Comparison of ENCODE assay signal across 34 cellular contexts in the genomic region with DNA sequence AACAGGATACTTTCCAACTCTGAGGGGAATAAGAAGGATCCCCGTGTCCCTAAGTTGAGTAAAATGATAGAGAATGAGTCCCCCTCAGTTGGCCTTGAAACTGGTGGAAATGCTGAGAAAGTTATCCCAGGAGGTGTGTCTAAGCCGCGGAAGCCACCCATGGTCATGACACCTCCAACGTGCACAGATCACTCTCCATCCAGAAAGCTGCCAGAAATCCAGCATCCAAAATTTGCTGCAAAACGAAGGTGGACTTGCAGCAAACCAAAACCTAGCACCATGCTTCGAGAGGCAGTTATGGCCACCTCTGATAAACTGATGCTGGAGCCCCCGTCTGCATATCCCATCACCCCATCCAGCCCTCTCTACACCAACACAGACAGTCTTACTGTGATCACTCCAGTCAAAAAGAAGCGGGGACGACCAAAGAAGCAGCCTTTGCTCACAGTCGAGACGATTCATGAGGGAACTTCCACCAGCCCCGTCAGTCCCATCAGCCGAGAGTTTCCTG.
"Had no signal": no experiment of that assay in that cellular context is flagged by ENCODE, and none has a peak within 500 bp of the region (broad histone marks: within the 10 kb centered on the region; RNA-seq: fewer than 3 reads in every experiment).

No MANE protein-coding gene starts in this region.

- H3K27me3 Mint-ChIP-seq: activated B cell treated with CpG ODN at 0.5 μM for 24 hours; activated CD4-positive, alpha-beta memory T cell treated with anti-CD3 and anti-CD28 coated beads for 36 hours; activated CD4-positive, alpha-beta T cell treated with anti-CD3 and anti-CD28 coated beads, Interleukin-2, amount 10 ng/mL, durations not matched to agents 24 days and 14 days; activated CD8-positive, alpha-beta T cell treated with anti-CD3 and anti-CD28 coated beads for 36 hours; activated naive CD4-positive, alpha-beta T cell treated with anti-CD3 and anti-CD28 coated beads, Interleukin-2, amount 10 ng/mL, durations not matched to agents 7 days and 5 days; activated naive CD4-positive, alpha-beta T cell treated with anti-CD3 and anti-CD28 coated beads, Interleukin-2, amount 50 U/mL, for 24 hours; activated naive CD8-positive, alpha-beta T cell; activated naive CD8-positive, alpha-beta T cell treated with anti-CD3 and anti-CD28 coated beads, Interleukin-2, amount 10 ng/mL, durations not matched to agents 7 days and 5 days; activated naive CD8-positive, alpha-beta T cell treated with anti-CD3 and anti-CD28 coated beads, Interleukin-2, amount 50 U/mL, for 24 hours; activated T-cell treated with anti-CD3 and anti-CD28 coated beads, Interleukin-2, amount 50 U/mL, for 24 hours; brain; central memory CD8-positive, alpha-beta T cell had no signal

- H3K4me1 ChIP-seq: ascending aorta had no signal

- H3K27ac Mint-ChIP-seq: activated B cell treated with CpG ODN at 0.5 μM for 24 hours; activated CD4-positive, alpha-beta memory T cell treated with anti-CD3 and anti-CD28 coated beads for 36 hours; activated CD4-positive, alpha-beta T cell treated with anti-CD3 and anti-CD28 coated beads, Interleukin-2, amount 10 ng/mL, durations not matched to agents 24 days and 14 days; activated CD8-positive, alpha-beta T cell treated with anti-CD3 and anti-CD28 coated beads for 36 hours; activated naive CD4-positive, alpha-beta T cell treated with anti-CD3 and anti-CD28 coated beads, Interleukin-2, amount 10 ng/mL, durations not matched to agents 7 days and 5 days; activated naive CD4-positive, alpha-beta T cell treated with anti-CD3 and anti-CD28 coated beads, Interleukin-2, amount 50 U/mL, for 24 hours; activated naive CD8-positive, alpha-beta T cell; activated naive CD8-positive, alpha-beta T cell treated with anti-CD3 and anti-CD28 coated beads, Interleukin-2, amount 10 ng/mL, durations not matched to agents 7 days and 5 days; activated naive CD8-positive, alpha-beta T cell treated with anti-CD3 and anti-CD28 coated beads, Interleukin-2, amount 50 U/mL, for 24 hours; activated T-cell treated with anti-CD3 and anti-CD28 coated beads, Interleukin-2, amount 50 U/mL, for 24 hours; activated T-helper 2 cell treated with anti-CD3 and anti-CD28 coated beads, Interferon-gamma antibody, Interleukin-2, Interleukin-4, amounts not matched to agents 10 μg/mL and 5 μg/mL and 100 μg/mL, durations not matched to agents 14 hours and 24 hours and 36 hours; T-helper 1 cell treated with Interleukin-12 subunit alpha and Interleukin-12 subunit beta and Interleukin-4 antibody, amounts not matched to agents 30 μg/mL and 1 μg/mL, for 36 hours; T-helper 2 cell treated with Interferon-gamma antibody and Interleukin-4, amounts not matched to agents 5 μg/mL and 100 μg/mL, for 36 hours had no signal

- H3K36me3 ChIP-seq: cardiac muscle cell had no signal

- DNase-seq: activated B cell treated with CpG ODN at 0.5 μM for 24 hours; activated CD4-positive, alpha-beta memory T cell treated with anti-CD3 and anti-CD28 coated beads for 36 hours; activated CD4-positive, alpha-beta T cell treated with anti-CD3 and anti-CD28 coated beads for 4 hours; activated CD4-positive, alpha-beta T cell treated with anti-CD3 and anti-CD28 coated beads, Interleukin-2, amount 10 ng/mL, durations not matched to agents 24 days and 14 days; activated CD4-positive, alpha-beta T cell treated with anti-CD3 and anti-CD28 coated beads, Interleukin-2, amount 50 U/mL, for 1 hour; activated CD4-positive, alpha-beta T cell treated with anti-CD3 and anti-CD28 coated beads, Interleukin-2, amount 50 U/mL, for 4 hours; activated CD4-positive, CD25-positive, alpha-beta regulatory T cell treated with anti-CD3 and anti-CD28 coated beads, Interleukin-2, amount 50 U/mL, for 72 hours; activated CD8-positive, alpha-beta memory T cell treated with anti-CD3 and anti-CD28 coated beads, Interleukin-2, amount 50 U/mL, for 4 hours; activated CD8-positive, alpha-beta T cell treated with anti-CD3 and anti-CD28 coated beads for 36 hours; activated effector memory CD4-positive, alpha-beta T cell treated with Interleukin-2 at 50 U/mL for 16 hours; activated gamma-delta T cell; activated naive CD4-positive, alpha-beta T cell treated with anti-CD3 and anti-CD28 coated beads, Interleukin-2, amount 10 ng/mL, durations not matched to agents 7 days and 5 days; activated naive CD4-positive, alpha-beta T cell treated with Interleukin-2 at 50 U/mL for 16 hours; activated naive CD8-positive, alpha-beta T cell treated with anti-CD3 and anti-CD28 coated beads, Interleukin-2, amount 10 ng/mL, durations not matched to agents 7 days and 5 days; activated naive CD8-positive, alpha-beta T cell treated with anti-CD3 and anti-CD28 coated beads, Interleukin-2, amount 50 U/mL, for 24 hours; activated T-cell treated with anti-CD3 and anti-CD28 coated beads, Interleukin-2, amount 50 U/mL, for 24 hours; activated T-cell treated with anti-CD3 and anti-CD28 coated beads, Interleukin-2, amount 50 U/mL, for 48 hours; amygdala; anterior cingulate cortex; caudate nucleus; cerebellar nuclear complex; T-helper 1 cell; T-helper 2 cell; T-helper 9 cell had no signal

- H3K27ac ChIP-seq: ascending aorta, cardiac muscle cell, VCaP had no signal

- H3K9me3 ChIP-seq: ascending aorta had no signal

- H3K4me1 Mint-ChIP-seq: activated CD4-positive, alpha-beta T cell treated with anti-CD3 and anti-CD28 coated beads, Interleukin-2, amount 10 ng/mL, durations not matched to agents 24 days and 14 days; activated naive CD4-positive, alpha-beta T cell treated with anti-CD3 and anti-CD28 coated beads, Interleukin-2, amount 10 ng/mL, durations not matched to agents 7 days and 5 days; activated naive CD4-positive, alpha-beta T cell treated with anti-CD3 and anti-CD28 coated beads, Interleukin-2, amount 50 U/mL, for 24 hours; activated naive CD8-positive, alpha-beta T cell treated with anti-CD3 and anti-CD28 coated beads, Interleukin-2, amount 10 ng/mL, durations not matched to agents 7 days and 5 days; activated naive CD8-positive, alpha-beta T cell treated with anti-CD3 and anti-CD28 coated beads, Interleukin-2, amount 50 U/mL, for 24 hours; central memory CD8-positive, alpha-beta T cell had no signal

- H3K36me3 Mint-ChIP-seq: activated naive CD4-positive, alpha-beta T cell treated with anti-CD3 and anti-CD28 coated beads, Interleukin-2, amount 10 ng/mL, durations not matched to agents 7 days and 5 days; activated naive CD4-positive, alpha-beta T cell treated with anti-CD3 and anti-CD28 coated beads, Interleukin-2, amount 50 U/mL, for 24 hours; activated naive CD8-positive, alpha-beta T cell; activated naive CD8-positive, alpha-beta T cell treated with anti-CD3 and anti-CD28 coated beads, Interleukin-2, amount 10 ng/mL, durations not matched to agents 7 days and 5 days had no signal

- ATAC-seq: activated CD8-positive, alpha-beta T cell treated with anti-CD3 and anti-CD28 coated beads for 36 hours; activated naive CD8-positive, alpha-beta T cell treated with anti-CD3 and anti-CD28 coated beads, Interleukin-2, amount 50 U/mL, for 24 hours had no signal

- H3K4me3 Mint-ChIP-seq: activated B cell treated with CpG ODN at 0.5 μM for 24 hours; activated CD4-positive, alpha-beta memory T cell treated with anti-CD3 and anti-CD28 coated beads for 36 hours; activated CD4-positive, alpha-beta T cell treated with anti-CD3 and anti-CD28 coated beads, Interleukin-2, amount 10 ng/mL, durations not matched to agents 24 days and 14 days; activated CD8-positive, alpha-beta T cell treated with anti-CD3 and anti-CD28 coated beads for 36 hours; activated naive CD4-positive, alpha-beta T cell treated with anti-CD3 and anti-CD28 coated beads, Interleukin-2, amount 10 ng/mL, durations not matched to agents 7 days and 5 days; activated naive CD4-positive, alpha-beta T cell treated with anti-CD3 and anti-CD28 coated beads, Interleukin-2, amount 50 U/mL, for 24 hours; activated naive CD8-positive, alpha-beta T cell; activated naive CD8-positive, alpha-beta T cell treated with anti-CD3 and anti-CD28 coated beads, Interleukin-2, amount 10 ng/mL, durations not matched to agents 7 days and 5 days; activated naive CD8-positive, alpha-beta T cell treated with anti-CD3 and anti-CD28 coated beads, Interleukin-2, amount 50 U/mL, for 24 hours; activated T-cell treated with anti-CD3 and anti-CD28 coated beads, Interleukin-2, amount 50 U/mL, for 24 hours; brain; central memory CD8-positive, alpha-beta T cell; T-helper 1 cell treated with Interleukin-12 subunit alpha and Interleukin-12 subunit beta and Interleukin-4 antibody, amounts not matched to agents 30 μg/mL and 1 μg/mL, for 36 hours; T-helper 2 cell treated with Interferon-gamma antibody and Interleukin-4, amounts not matched to agents 5 μg/mL and 100 μg/mL, for 36 hours had no signal

- H3K27me3 ChIP-seq: ascending aorta, cardiac muscle cell had no signal

- H3K4me3 ChIP-seq: ascending aorta, cardiac muscle cell had no signal

- H3K9me3 Mint-ChIP-seq: activated B cell treated with CpG ODN at 0.5 μM for 24 hours; activated CD4-positive, alpha-beta memory T cell treated with anti-CD3 and anti-CD28 coated beads for 36 hours; activated CD4-positive, alpha-beta T cell treated with anti-CD3 and anti-CD28 coated beads, Interleukin-2, amount 10 ng/mL, durations not matched to agents 24 days and 14 days; activated CD8-positive, alpha-beta T cell treated with anti-CD3 and anti-CD28 coated beads for 36 hours; activated naive CD4-positive, alpha-beta T cell treated with anti-CD3 and anti-CD28 coated beads, Interleukin-2, amount 50 U/mL, for 24 hours; activated naive CD8-positive, alpha-beta T cell treated with anti-CD3 and anti-CD28 coated beads, Interleukin-2, amount 50 U/mL, for 24 hours; activated T-cell treated with anti-CD3 and anti-CD28 coated beads, Interleukin-2, amount 50 U/mL, for 24 hours; central memory CD8-positive, alpha-beta T cell; T-helper 1 cell treated with Interleukin-12 subunit alpha and Interleukin-12 subunit beta and Interleukin-4 antibody, amounts not matched to agents 30 μg/mL and 1 μg/mL, for 36 hours; T-helper 2 cell treated with Interferon-gamma antibody and Interleukin-4, amounts not matched to agents 5 μg/mL and 100 μg/mL, for 36 hours had no signal
